In genomic region chr1:56806804-56807203, GRCh38 we compare ENCODE assay signal across 25 cellular contexts. TPM values are rescaled to one million over a fixed set of nuclear protein-coding genes. Genes with fewer than 3 reads are reported as not detected.
A peak's percentile ranks its signal among the peaks of the same experiment; 100 is the strongest.
DNase-seq lines count a peak whose midpoint lies in the region; ATAC-seq and TF ChIP-seq lines count a peak whose summit lies in the region.
"Had no signal": no experiment of that assay in that cellular context is flagged by ENCODE, and none has a peak within 500 bp of the region (broad histone marks: within the 10 kb centered on the region; RNA-seq: fewer than 3 reads in every experiment).

No MANE protein-coding gene starts in this region.

- no peaks in the 10 kb centered on the region for H3K36me3 Mint-ChIP-seq in brain
- H3K36me3 Mint-ChIP-seq in activated T-helper 17 cell treated with anti-CD3 and anti-CD28 coated beads, Interleukin-2, amount 50 U/mL, for 72 hours (ENCODE audit: low read depth), result no peaks in the 10 kb centered on the region
- H3K36me3 Mint-ChIP-seq: activated naive CD4-positive, alpha-beta T cell treated with anti-CD3 and anti-CD28 coated beads, Interleukin-2, amount 50 U/mL, for 24 hours; T-cell had no signal

- no peak for TF ChIP-seq EP300 in transverse colon (IDR thresholded peaks at IDR 0.05; ENCODE audit: low read depth)

- H3K27me3 ChIP-seq in heart left ventricle (peaks cover 0 to 6% (median 0%) of the 10 kb centered on the region in 9 donors), kidney epithelial cell (ENCODE audit: control insufficient read depth, insufficient read depth, low read length) (no peaks in the 10 kb centered on the region), transverse colon (no peaks in the 10 kb centered on the region)
- H3K27me3 ChIP-seq: gastroesophageal sphincter had no signal

- peaks cover 3 to 9% (median 7%) of the 10 kb centered on the region in 5 experiments for H3K9me3 Mint-ChIP-seq in brain
- H3K9me3 Mint-ChIP-seq in activated T-helper 17 cell treated with anti-CD3 and anti-CD28 coated beads, Interleukin-2, amount 50 U/mL, for 72 hours, result no peaks in the 10 kb centered on the region
- H3K9me3 Mint-ChIP-seq: activated naive CD4-positive, alpha-beta T cell treated with anti-CD3 and anti-CD28 coated beads, Interleukin-2, amount 50 U/mL, for 24 hours had no signal

- no peaks in the 10 kb centered on the region for H3K36me3 ChIP-seq in heart left ventricle
- no peaks in the 10 kb centered on the region for H3K36me3 ChIP-seq in kidney epithelial cell (ENCODE audit: control insufficient read depth, insufficient read depth, low read length)
- H3K36me3 ChIP-seq in transverse colon, result no peaks in the 10 kb centered on the region
- H3K36me3 ChIP-seq: gastroesophageal sphincter had no signal

- TF ChIP-seq POLR2A in heart left ventricle (IDR thresholded peaks at IDR 0.05) (no peak), transverse colon (IDR thresholded peaks at IDR 0.05) (no peak)

- H3K9me3 ChIP-seq in heart left ventricle, result no peaks in the 10 kb centered on the region
- H3K9me3 ChIP-seq in transverse colon, result no peaks in the 10 kb centered on the region
- H3K9me3 ChIP-seq: A549, gastroesophageal sphincter had no signal

- ATAC-seq in heart left ventricle, result peak in 3 of 4 donors; percentile 43 to 61 (median 47)
- ATAC-seq in activated T-helper 17 cell treated with anti-CD3 and anti-CD28 coated beads, Interleukin-2, amount 50 U/mL, for 72 hours (replicated peaks), result no peak
- ATAC-seq: A549; activated CD4-positive, alpha-beta T cell treated with anti-CD3 and anti-CD28 coated beads for 36 hours; activated T-cell treated with anti-CD3 and anti-CD28 coated beads, Interleukin-2, amount 50 U/mL, for 72 hours; gastroesophageal sphincter; HCT116; K562; T-cell had no signal

- H3K27ac Mint-ChIP-seq in brain, result peak overlapping the region in 3 of 5 experiments; percentile 26 to 83 (median 30)
- no peak overlapping the region for H3K27ac Mint-ChIP-seq in activated T-helper 17 cell treated with anti-CD3 and anti-CD28 coated beads, Interleukin-2, amount 50 U/mL, for 72 hours
- H3K27ac Mint-ChIP-seq: activated CD4-positive, alpha-beta T cell treated with anti-CD3 and anti-CD28 coated beads for 36 hours; activated naive CD4-positive, alpha-beta T cell treated with anti-CD3 and anti-CD28 coated beads, Interleukin-2, amount 50 U/mL, for 24 hours; activated T-cell treated with anti-CD3 and anti-CD28 coated beads, Interleukin-2, amount 50 U/mL, for 72 hours; T-cell had no signal

- H3K27me3 Mint-ChIP-seq in brain, result peaks cover 5% of the 10 kb centered on the region
- H3K27me3 Mint-ChIP-seq in activated T-helper 17 cell treated with anti-CD3 and anti-CD28 coated beads, Interleukin-2, amount 50 U/mL, for 72 hours, result peaks cover 20% of the 10 kb centered on the region

- H3K4me3 Mint-ChIP-seq in brain, result no peak overlapping the region
- no peak overlapping the region for H3K4me3 Mint-ChIP-seq in activated T-helper 17 cell treated with anti-CD3 and anti-CD28 coated beads, Interleukin-2, amount 50 U/mL, for 72 hours
- H3K4me3 Mint-ChIP-seq: activated CD4-positive, alpha-beta T cell treated with anti-CD3 and anti-CD28 coated beads for 36 hours; activated naive CD4-positive, alpha-beta T cell treated with anti-CD3 and anti-CD28 coated beads, Interleukin-2, amount 50 U/mL, for 24 hours; activated T-cell treated with anti-CD3 and anti-CD28 coated beads, Interleukin-2, amount 50 U/mL, for 72 hours; nephron progenitor cell; T-cell had no signal

- in situ Hi-C loops in transverse colon (cut with MboI; ENCODE audit: low pct_ligation_motif_present in 1 of 4, low pct_unique_long_range_greater_than_20kb in 1 of 4, low sequenced_read_pairs in 3 of 4), result no loop called here

- WGBS in heart left ventricle, 4 donors, result 25 to 33% (median 29%) methylated on average over 3 of the region's 3 CpGs
- 21% methylated on average over 3 of the region's 3 CpGs; no CpG with 5 or more reads in 1 of the 2 donors for WGBS in transverse colon (ENCODE audit: low coverage in 1 of 2), 2 donors

- intact Hi-C loops in heart left ventricle (cut with DNase I), result loop anchor here in 2 of 10 donors (5.0 to 10.0 kb wide), 2 partner anchors 152 to 165 kb away; no protein-coding TSS in a partner anchor
- intact Hi-C loops in cardiac septum (cut with DNase I), result no loop called here
- intact Hi-C loops in transverse colon (cut with DNase I; ENCODE audit: low total_unique reads), result no loop called here

- H3K4me1 Mint-ChIP-seq in brain, result peaks cover 11% of the 10 kb centered on the region
- H3K4me1 Mint-ChIP-seq in activated T-helper 17 cell treated with anti-CD3 and anti-CD28 coated beads, Interleukin-2, amount 50 U/mL, for 72 hours, result no peaks in the 10 kb centered on the region
- H3K4me1 Mint-ChIP-seq: activated CD4-positive, alpha-beta T cell treated with anti-CD3 and anti-CD28 coated beads for 36 hours; activated naive CD4-positive, alpha-beta T cell treated with anti-CD3 and anti-CD28 coated beads, Interleukin-2, amount 50 U/mL, for 24 hours; T-cell had no signal

- DNase-seq in heart left ventricle (peak in 1 of 5 donors; percentile 30), cardiac septum (ENCODE audit: low spot score) (no peak), kidney epithelial cell (ENCODE audit: low read depth) (no peak), transverse colon (peak; percentile 40), NCI-H345 (lab: John Stamatoyannopoulos, UW) (no peak), mucosa of gallbladder (ENCODE audit: low spot score) (no peak)
- DNase-seq: activated CD4-positive, alpha-beta T cell treated with anti-CD3 and anti-CD28 coated beads for 36 hours; activated T-cell treated with anti-CD3 and anti-CD28 coated beads, Interleukin-2, amount 50 U/mL, for 72 hours; aorta; effector CD4-positive, alpha-beta T cell; NCI-H1694 treated with DMSO at 0.1 percent for 48 hours; NCI-H82; nephron progenitor cell; SIG-M5; T-cell had no signal

- peaks cover 0 to 43% (median 5%) of the 10 kb centered on the region in 12 donors for H3K4me1 ChIP-seq in heart left ventricle
- peaks cover 0 to 19% (median 11%) of the 10 kb centered on the region in 4 donors for H3K4me1 ChIP-seq in transverse colon
- H3K4me1 ChIP-seq: A549, gastroesophageal sphincter had no signal

- TF ChIP-seq CTCF in heart left ventricle (IDR thresholded peaks at IDR 0.05) (peak in 2 of 12 donors; percentile 26 to 31), brain (conservative IDR thresholded peaks at IDR 0.05) (no peak), kidney epithelial cell (IDR thresholded peaks at IDR 0.05; ENCODE audit: insufficient read depth, low read length, poor library complexity, severe bottlenecking) (peak; percentile 4), transverse colon (IDR thresholded peaks at IDR 0.05) (no peak)

- H3K27ac ChIP-seq in heart left ventricle (peak overlapping the region in 9 of 12 donors; percentile 25 to 73 (median 59)), transverse colon (peak overlapping the region; percentile 1 to 58 (median 40))
- H3K27ac ChIP-seq: A549, gastroesophageal sphincter had no signal

- no peak overlapping the region for H3K4me3 ChIP-seq in heart left ventricle
- no peak overlapping the region for H3K4me3 ChIP-seq in kidney epithelial cell (ENCODE audit: low read depth, low read length)
- H3K4me3 ChIP-seq in transverse colon, result no peak overlapping the region
- H3K4me3 ChIP-seq: A549, gastroesophageal sphincter, K562 had no signal

RNA-seq across cellular contexts. Expression of gene FYB2, which starts 12.4 kb away (rescaled TPM):
- total RNA-seq in heart left ventricle, result 10 to 100 TPM in 3 of 9 donors, 1 to 10 TPM in 6; 4.9 to 14.5 (median 9.1) TPM
- 10 to 100 TPM in 1 of 2 donors, under 1 TPM in 1; 0.15 to 46.3 TPM for polyA plus RNA-seq in heart left ventricle
- total RNA-seq in cardiac septum, result 6.0 TPM
- not detected for polyA plus RNA-seq in brain (ENCODE audit: insufficient read depth, low read depth, low replicate concordance)
- not detected in 2 replicates for total RNA-seq in kidney epithelial cell
- 1 to 10 TPM; 2.4 to 7.1 (median 5.6) TPM for total RNA-seq in transverse colon
- not detected for total RNA-seq in activated T-helper 17 cell treated with anti-CD3 and anti-CD28 coated beads, Interleukin-2, amount 50 U/mL, for 72 hours
- not detected for total RNA-seq in mucosa of gallbladder
- total RNA-seq: activated CD4-positive, alpha-beta T cell treated with anti-CD3 and anti-CD28 coated beads for 36 hours; activated T-cell treated with anti-CD3 and anti-CD28 coated beads, Interleukin-2, amount 50 U/mL, for 72 hours; aorta; K562; skeletal muscle tissue; T-cell had no signal
- polyA plus RNA-seq: A549, K562 had no signal

RNA-seq across cellular contexts. Expression of gene C8A, which starts 47.8 kb away (rescaled TPM):
- total RNA-seq in heart left ventricle (not detected), cardiac septum (not detected), kidney epithelial cell (not detected in 2 replicates), transverse colon (not detected), mucosa of gallbladder (10.7 TPM)
- polyA plus RNA-seq in heart left ventricle (not detected), brain (ENCODE audit: insufficient read depth, low read depth, low replicate concordance) (not detected)
- not detected for total RNA-seq in activated T-helper 17 cell treated with anti-CD3 and anti-CD28 coated beads, Interleukin-2, amount 50 U/mL, for 72 hours
- total RNA-seq: activated CD4-positive, alpha-beta T cell treated with anti-CD3 and anti-CD28 coated beads for 36 hours; activated T-cell treated with anti-CD3 and anti-CD28 coated beads, Interleukin-2, amount 50 U/mL, for 72 hours; aorta; cerebellum; gastroesophageal sphincter; skeletal muscle tissue had no signal
- polyA plus RNA-seq: A549, aorta, esophagus, K562 had no signal

Comparison
In these comparisons a context has a peak if more than half of its experiments do, and no peak if none do; other contexts are left out.
1. RNA of gene C8A, which starts 47.8 kb away (total RNA-seq): 10.7 TPM in mucosa of gallbladder (single experiment); not detected in heart left ventricle, not detected in cardiac septum (single experiment), not detected in kidney epithelial cell, not detected in transverse colon and not detected in activated T-helper 17 cell treated with anti-CD3 and anti-CD28 coated beads, Interleukin-2, amount 50 U/mL, for 72 hours; every median in the first group is over 10 times any median in the second.